8 cellular contexts compared by ENCODE assay signal in the genomic region with DNA sequence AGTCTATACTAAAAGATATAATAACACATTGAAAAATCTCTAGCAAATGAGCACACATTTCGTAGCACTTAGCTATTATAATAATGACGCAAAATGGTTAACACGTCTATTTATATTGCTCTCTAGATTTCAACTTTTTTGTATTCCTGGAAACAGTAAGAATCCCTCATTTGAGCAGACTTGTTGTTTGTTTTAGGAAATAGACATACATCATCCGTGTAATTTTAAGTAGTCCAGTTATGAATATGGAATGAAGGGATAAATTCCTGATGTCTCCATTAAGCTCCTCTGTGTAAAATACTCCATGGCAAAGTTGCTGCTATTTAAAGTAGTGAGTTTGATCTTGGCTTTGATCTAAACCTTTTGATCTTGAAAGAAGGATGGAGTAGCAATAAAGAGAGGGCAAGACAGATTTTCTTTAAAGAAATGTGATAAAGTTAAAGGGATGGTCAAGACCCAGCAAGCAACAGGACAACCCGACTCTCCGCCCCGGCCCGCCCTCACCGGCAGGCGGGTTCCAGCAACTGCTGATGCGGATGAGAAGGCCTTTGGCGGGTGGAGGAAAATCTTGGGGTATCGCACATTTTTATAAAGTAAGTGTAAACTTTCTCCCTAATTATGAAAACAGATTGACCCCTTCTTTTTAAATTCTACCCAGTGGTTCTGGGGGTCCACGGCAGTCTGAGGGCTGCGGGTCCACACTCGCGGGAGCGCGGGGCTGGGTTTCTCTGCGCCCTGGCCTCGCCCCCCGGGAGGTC.
A peak's percentile ranks its signal among the peaks of the same experiment; 100 is the strongest.
DNase-seq lines count a peak whose midpoint lies in the region; ATAC-seq, FAIRE-seq and TF ChIP-seq lines count a peak whose summit lies in the region.

No MANE protein-coding gene starts in this region.

- H3K4me3 Mint-ChIP-seq in activated CD8-positive, alpha-beta T cell treated with anti-CD3 and anti-CD28 coated beads, Interleukin-2, amount 10 ng/mL, durations not matched to agents 7 days and 5 days = peak overlapping the region; percentile 65
- H3K4me3 Mint-ChIP-seq in neural progenitor cell = peak overlapping the region; percentile 91

- POLR2A ChIA-PET in activated CD8-positive, alpha-beta T cell treated with anti-CD3 and anti-CD28 coated beads, Interleukin-2, amount 10 ng/mL, durations not matched to agents 7 days and 5 days (lab: Charles Lee) = interaction anchor here (1.2 kb wide), 1 partner anchor 15 kb away, joined by 3 read pairs; no protein-coding TSS in a partner anchor

- H3K27me3 Mint-ChIP-seq in activated CD8-positive, alpha-beta T cell treated with anti-CD3 and anti-CD28 coated beads, Interleukin-2, amount 10 ng/mL, durations not matched to agents 7 days and 5 days (ENCODE audit: low read depth) = peaks cover 56% of the 10 kb centered on the region
- no peaks in the 10 kb centered on the region for H3K27me3 Mint-ChIP-seq in neural progenitor cell (ENCODE audit: insufficient read depth, low read depth)

- TF ChIP-seq CTCF in foreskin keratinocyte (conservative IDR thresholded peaks at IDR 0.05) = peak; percentile 23
- TF ChIP-seq CTCF in neural progenitor cell (IDR thresholded peaks at IDR 0.05) = no peak

- in situ Hi-C loops in KBM-7 (cut with MboI; ENCODE audit: low pct_unique_long_range_greater_than_20kb, low sequenced_read_pairs) = no loop called here

- H3K27me3 ChIP-seq in foreskin keratinocyte (no peaks in the 10 kb centered on the region), neural progenitor cell (peaks cover 41% of the 10 kb centered on the region)

- H3K27ac ChIP-seq in foreskin keratinocyte (peak overlapping the region; percentile 95), neural progenitor cell (no peak overlapping the region)

- TF ChIP-seq POLR2A in GM12892 (IDR thresholded peaks at IDR 0.05; ENCODE audit: low read depth, low read length) = no peak

- H3K9me3 Mint-ChIP-seq in activated CD8-positive, alpha-beta T cell treated with anti-CD3 and anti-CD28 coated beads, Interleukin-2, amount 10 ng/mL, durations not matched to agents 7 days and 5 days (ENCODE audit: insufficient read depth) = no peaks in the 10 kb centered on the region
- no peaks in the 10 kb centered on the region for H3K9me3 Mint-ChIP-seq in neural progenitor cell

- peaks cover 4% of the 10 kb centered on the region for H3K4me1 Mint-ChIP-seq in activated CD8-positive, alpha-beta T cell treated with anti-CD3 and anti-CD28 coated beads, Interleukin-2, amount 10 ng/mL, durations not matched to agents 7 days and 5 days (ENCODE audit: low read depth)
- H3K4me1 Mint-ChIP-seq in neural progenitor cell = peaks cover 48% of the 10 kb centered on the region

- H3K9ac ChIP-seq in neural progenitor cell = no peak overlapping the region

- no peaks in the 10 kb centered on the region for H3K36me3 Mint-ChIP-seq in activated CD8-positive, alpha-beta T cell treated with anti-CD3 and anti-CD28 coated beads, Interleukin-2, amount 10 ng/mL, durations not matched to agents 7 days and 5 days (ENCODE audit: low read depth)
- H3K36me3 Mint-ChIP-seq in neural progenitor cell = peaks cover 8% of the 10 kb centered on the region

- ATAC-seq in activated CD8-positive, alpha-beta T cell treated with anti-CD3 and anti-CD28 coated beads, Interleukin-2, amount 10 ng/mL, durations not matched to agents 7 days and 5 days = no peak
- peak; percentile 36 for ATAC-seq in foreskin keratinocyte

- peak overlapping the region; percentile 91 for H2AFZ ChIP-seq in neural progenitor cell (replicated peaks)

- CTCF ChIA-PET in activated CD8-positive, alpha-beta T cell treated with anti-CD3 and anti-CD28 coated beads, Interleukin-2, amount 10 ng/mL, durations not matched to agents 7 days and 5 days (lab: Charles Lee) = no interaction called here

- no peaks in the 10 kb centered on the region for H3K9me3 ChIP-seq in neural progenitor cell (ENCODE audit: low read depth)

- FAIRE-seq in GM12892 (lab: Jason Lieb, UNC) = no peak

- DNase-seq in AG08396 (ENCODE audit: low spot score) (peak; percentile 70), GM12892 (ENCODE audit: insufficient read length) (peak; percentile 30), KBM-7 (peak; percentile 45), foreskin keratinocyte (peak in 1 of 2 donors; percentile 56), neural progenitor cell (ENCODE audit: low spot score) (peak; percentile 66), mesenteric fat pad (ENCODE audit: low spot score) (no peak), GF-D8 (lab: John Stamatoyannopoulos, UW) (no peak)
- peak; percentile 22 for DNase-seq in activated CD8-positive, alpha-beta T cell treated with anti-CD3 and anti-CD28 coated beads, Interleukin-2, amount 10 ng/mL, durations not matched to agents 7 days and 5 days

- H3K4me1 ChIP-seq in foreskin keratinocyte (peaks cover 15% of the 10 kb centered on the region), neural progenitor cell (peaks cover 22% of the 10 kb centered on the region)

- peaks cover 8% of the 10 kb centered on the region for H4K20me1 ChIP-seq in neural progenitor cell (ENCODE audit: low read depth)

- peaks cover 34% of the 10 kb centered on the region for H3F3A ChIP-seq in neural progenitor cell (ENCODE audit: low read depth)

- peak overlapping the region; percentile 77 for H3K4me3 ChIP-seq in neural progenitor cell

- H3K4me2 ChIP-seq in neural progenitor cell = peak overlapping the region; percentile 98

- no peaks in the 10 kb centered on the region for H3K36me3 ChIP-seq in neural progenitor cell

- H3K79me2 ChIP-seq in neural progenitor cell (ENCODE audit: low read depth) = no peaks in the 10 kb centered on the region

- no peak overlapping the region for H3K27ac Mint-ChIP-seq in activated CD8-positive, alpha-beta T cell treated with anti-CD3 and anti-CD28 coated beads, Interleukin-2, amount 10 ng/mL, durations not matched to agents 7 days and 5 days
- H3K27ac Mint-ChIP-seq in neural progenitor cell = peak overlapping the region; percentile 72

Comparison
In these comparisons a context has a peak if more than half of its experiments do, and no peak if none do; other contexts are left out.
1. DNase-seq: peak in AG08396 (single experiment), GM12892 (single experiment), KBM-7 (single experiment), activated CD8-positive, alpha-beta T cell treated with anti-CD3 and anti-CD28 coated beads, Interleukin-2, amount 10 ng/mL, durations not matched to agents 7 days and 5 days (single experiment) and neural progenitor cell (single experiment); none in mesenteric fat pad (single experiment) and GF-D8 (single experiment).